8 cellular contexts compared by ENCODE assay signal in the genomic region with DNA sequence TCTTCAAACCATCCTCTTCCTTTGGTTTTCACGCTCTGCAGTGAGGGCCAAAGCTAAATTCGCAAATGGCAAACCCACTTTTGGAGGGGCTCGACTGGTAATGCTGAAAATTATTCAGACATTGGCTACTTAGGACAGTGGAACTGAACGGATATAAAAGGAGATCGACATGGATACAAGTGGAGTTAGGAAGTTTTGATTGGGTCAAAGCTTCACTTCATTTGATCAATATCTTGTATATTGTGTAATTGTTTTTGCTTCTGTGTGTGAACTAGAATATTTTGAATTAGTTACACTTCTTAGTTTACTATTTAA. TPM values are rescaled to one million over a fixed set of nuclear protein-coding genes. Genes with fewer than 3 reads are reported as not detected.
DNase-seq lines count a peak whose midpoint lies in the region; ATAC-seq and TF ChIP-seq lines count a peak whose summit lies in the region.

No MANE protein-coding gene starts in this region.

- no peaks in the 10 kb centered on the region for H3K79me2 ChIP-seq in GM23338 (replicated peaks; ENCODE audit: insufficient read depth)
- H3K79me2 ChIP-seq in SU-DHL-6 (ENCODE audit: insufficient read depth, low read length) = no peaks in the 10 kb centered on the region; the same call in 1 of the 2 replicates

- H3K4me3 ChIP-seq in GM23338 (peak overlapping the region; percentile 74), SU-DHL-6 (ENCODE audit: insufficient read depth, low read length, poor library complexity, severe bottlenecking) (peak overlapping the region; percentile 63), fibroblast of the aortic adventitia (ENCODE audit: low read depth, low read length) (peak overlapping the region; percentile 90), gastrocnemius medialis (peak overlapping the region; percentile 77 to 98 (median 86))

- peaks cover 9% of the 10 kb centered on the region; the same call in 2 of the 3 replicates for H3K4me1 Mint-ChIP-seq in GM23338

- ATAC-seq in GM23338 = no peak
- ATAC-seq in gastrocnemius medialis = peak in 1 of 2 donors; percentile 2
- no peak for ATAC-seq in GM21825 (IDR thresholded peaks at IDR 0.05; ENCODE audit: unreplicated experiment)
- ATAC-seq in HG02798 (IDR thresholded peaks at IDR 0.05; ENCODE audit: poor library complexity, unreplicated experiment) = no peak

- H3K27me3 ChIP-seq in GM23338 (ENCODE audit: insufficient read depth) (no peaks in the 10 kb centered on the region), SU-DHL-6 (ENCODE audit: low read length) (no peaks in the 10 kb centered on the region), gastrocnemius medialis (no peaks in the 10 kb centered on the region)

- H4K20me1 ChIP-seq in GM23338 (replicated peaks; ENCODE audit: insufficient read depth) (no peaks in the 10 kb centered on the region), SU-DHL-6 (ENCODE audit: low read depth, low read length) (0 out of 2 replicates have a peak, but pooled peaks cover 2% of the 10 kb centered on the region)

- no peak for TF ChIP-seq CTCF in GM23338 (conservative IDR thresholded peaks at IDR 0.05; ENCODE audit: low read depth in 2 of 2)
- no peak for TF ChIP-seq CTCF in SU-DHL-6 (IDR thresholded peaks at IDR 0.05; ENCODE audit: insufficient read depth, low read length, poor library complexity, severe bottlenecking)
- TF ChIP-seq CTCF in fibroblast of the aortic adventitia (IDR thresholded peaks at IDR 0.05; ENCODE audit: insufficient read depth, low read length) = no peak
- TF ChIP-seq CTCF in gastrocnemius medialis (IDR thresholded peaks at IDR 0.05 in 4 of 5, conservative IDR thresholded peaks at IDR 0.05 in 1 of 5) = no peak

- H3K4me2 ChIP-seq in GM23338 (peak overlapping the region; percentile 85), SU-DHL-6 (ENCODE audit: low read depth, low read length, poor library complexity, severe bottlenecking) (peak overlapping the region; percentile 65)

- H3K27ac ChIP-seq in GM23338 (ENCODE audit: low read depth) (no peak overlapping the region), SU-DHL-6 (ENCODE audit: low read depth, low read length) (no peak overlapping the region), gastrocnemius medialis (peak overlapping the region; percentile 89 to 99 (median 94))

- TF ChIP-seq POLR2A in gastrocnemius medialis (IDR thresholded peaks at IDR 0.05) = no peak

- H2AFZ ChIP-seq in GM23338 (peak overlapping the region; percentile 87), SU-DHL-6 (ENCODE audit: low read depth, low read length, severe bottlenecking) (peak overlapping the region; percentile 86)

- H3K36me3 ChIP-seq in GM23338 (ENCODE audit: insufficient read depth) (no peaks in the 10 kb centered on the region), SU-DHL-6 (ENCODE audit: low read length) (no peaks in the 10 kb centered on the region; the same call in 1 of the 2 replicates), gastrocnemius medialis (peaks cover 0 to 12% of the 10 kb centered on the region in 2 donors)

- intact Hi-C loops in gastrocnemius medialis (cut with DNase I; ENCODE audit: low total_unique reads) = loop anchor here (5.0 kb wide), 1 partner anchor 386 kb away; a partner anchor contains a TSS

- H3K9me3 ChIP-seq in SU-DHL-6 (ENCODE audit: insufficient read depth, low read length) = no peaks in the 10 kb centered on the region
- H3K9me3 ChIP-seq in gastrocnemius medialis = no peaks in the 10 kb centered on the region

- H3K9me3 Mint-ChIP-seq in GM23338 = no peaks in the 10 kb centered on the region

- peak overlapping the region; percentile 67 for H3K9ac ChIP-seq in SU-DHL-6 (ENCODE audit: low read length)

- no peak overlapping the region for H3K27ac Mint-ChIP-seq in GM23338

- in situ Hi-C loops in gastrocnemius medialis (cut with MboI; ENCODE audit: low sequenced_read_pairs in 4 of 4) = loop anchor here in 1 of 4 donors (25.0 kb wide), 1 partner anchor 186 kb away; no protein-coding TSS in a partner anchor

- peaks cover 7% of the 10 kb centered on the region for H3K27me3 Mint-ChIP-seq in GM23338 (ENCODE audit: insufficient read depth, low read depth, poor library complexity)

- H3K4me3 Mint-ChIP-seq in GM23338 = peak overlapping the region; percentile 74

- peaks cover 10% of the 10 kb centered on the region for H3K36me3 Mint-ChIP-seq in GM23338 (ENCODE audit: low read depth)

- H3K4me1 ChIP-seq in GM23338 (ENCODE audit: insufficient read depth) (peaks cover 8% of the 10 kb centered on the region; the same call in 1 of the 2 replicates), gastrocnemius medialis (peaks cover 11 to 13% of the 10 kb centered on the region in 2 donors)

- DNase-seq in GM23338 (ENCODE audit: low spot score) = no peak
- no peak for DNase-seq in fibroblast of the aortic adventitia (ENCODE audit: low read depth)
- no peak for DNase-seq in gastrocnemius medialis
- DNase-seq in middle frontal gyrus (ENCODE audit: extremely low spot score, low spot score) = no peak
- no peak for DNase-seq in T-helper 9 cell

- H3K9me2 ChIP-seq in GM23338 (ENCODE audit: insufficient read depth) (no peaks in the 10 kb centered on the region), SU-DHL-6 (replicated peaks; ENCODE audit: insufficient read depth, low read length) (no peaks in the 10 kb centered on the region)

- peaks cover 4% of the 10 kb centered on the region; the same call in 1 of the 2 replicates for H3F3A ChIP-seq in GM23338 (replicated peaks; ENCODE audit: low read depth)
- H3F3A ChIP-seq in SU-DHL-6 (ENCODE audit: insufficient read depth) = peaks cover 25% of the 10 kb centered on the region

TF ChIP-seq in GM23338, 12 proteins besides CTCF, POLR2A, EP300 and RAD21 (continues in another document):
- TF ChIP-seq EZH2 (IDR thresholded peaks at IDR 0.05; ENCODE audit: low read depth, unreplicated experiment) = no peak
- TF ChIP-seq JUNB (IDR thresholded peaks at IDR 0.05; ENCODE audit: unreplicated experiment) = no peak
- TF ChIP-seq, protein P1, sequence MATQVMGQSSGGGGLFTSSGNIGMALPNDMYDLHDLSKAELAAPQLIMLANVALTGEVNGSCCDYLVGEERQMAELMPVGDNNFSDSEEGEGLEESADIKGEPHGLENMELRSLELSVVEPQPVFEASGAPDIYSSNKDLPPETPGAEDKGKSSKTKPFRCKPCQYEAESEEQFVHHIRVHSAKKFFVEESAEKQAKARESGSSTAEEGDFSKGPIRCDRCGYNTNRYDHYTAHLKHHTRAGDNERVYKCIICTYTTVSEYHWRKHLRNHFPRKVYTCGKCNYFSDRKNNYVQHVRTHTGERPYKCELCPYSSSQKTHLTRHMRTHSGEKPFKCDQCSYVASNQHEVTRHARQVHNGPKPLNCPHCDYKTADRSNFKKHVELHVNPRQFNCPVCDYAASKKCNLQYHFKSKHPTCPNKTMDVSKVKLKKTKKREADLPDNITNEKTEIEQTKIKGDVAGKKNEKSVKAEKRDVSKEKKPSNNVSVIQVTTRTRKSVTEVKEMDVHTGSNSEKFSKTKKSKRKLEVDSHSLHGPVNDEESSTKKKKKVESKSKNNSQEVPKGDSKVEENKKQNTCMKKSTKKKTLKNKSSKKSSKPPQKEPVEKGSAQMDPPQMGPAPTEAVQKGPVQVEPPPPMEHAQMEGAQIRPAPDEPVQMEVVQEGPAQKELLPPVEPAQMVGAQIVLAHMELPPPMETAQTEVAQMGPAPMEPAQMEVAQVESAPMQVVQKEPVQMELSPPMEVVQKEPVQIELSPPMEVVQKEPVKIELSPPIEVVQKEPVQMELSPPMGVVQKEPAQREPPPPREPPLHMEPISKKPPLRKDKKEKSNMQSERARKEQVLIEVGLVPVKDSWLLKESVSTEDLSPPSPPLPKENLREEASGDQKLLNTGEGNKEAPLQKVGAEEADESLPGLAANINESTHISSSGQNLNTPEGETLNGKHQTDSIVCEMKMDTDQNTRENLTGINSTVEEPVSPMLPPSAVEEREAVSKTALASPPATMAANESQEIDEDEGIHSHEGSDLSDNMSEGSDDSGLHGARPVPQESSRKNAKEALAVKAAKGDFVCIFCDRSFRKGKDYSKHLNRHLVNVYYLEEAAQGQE (IDR thresholded peaks at IDR 0.05; ENCODE audit: unreplicated experiment) = no peak
- TF ChIP-seq NANOG (IDR thresholded peaks at IDR 0.05; ENCODE audit: borderline replicate concordance) = no peak
- TF ChIP-seq EZH2phosphoT487 (IDR thresholded peaks at IDR 0.05; ENCODE audit: unreplicated experiment) = no peak
- TF ChIP-seq ZNF331 (CRISPR knock-in tag; IDR thresholded peaks at IDR 0.05; ENCODE audit: low read depth) = no peak
- TF ChIP-seq CREB1 (CRISPR knock-in tag; IDR thresholded peaks at IDR 0.05; ENCODE audit: low read depth) = no peak
- TF ChIP-seq ZNF114 (CRISPR knock-in tag; IDR thresholded peaks at IDR 0.05) = no peak
- no peak for TF ChIP-seq STAT1 (IDR thresholded peaks at IDR 0.05; ENCODE audit: unreplicated experiment)

RNA-seq across cellular contexts. Expression of a gene that starts 1.2 kb away (rescaled TPM):
- total RNA-seq in GM23338 (2014; rRNA removed; shearing (Covaris generic)) = 12.1 and 15.6 TPM in 2 replicates
- polyA plus RNA-seq in GM23338 (2016; fragmentation: Nextera tagmentation; extraction: Ambion mirVana) = 3.7 and 4.0 TPM in 2 replicates
- total RNA-seq in fibroblast of the aortic adventitia (ENCODE audit: low replicate concordance) (12.0 and 28.9 TPM in 2 replicates), gastrocnemius medialis (10 to 100 TPM; 22.7 to 37.3 (median 27.5) TPM)

Comparison
In these comparisons a context has a peak if more than half of its experiments do, and no peak if none do; other contexts are left out.
1. H3K27ac ChIP-seq: peak in gastrocnemius medialis (4 of 4); none in GM23338 (single experiment) and SU-DHL-6 (single experiment).
2. Peak in every context shown above with its lines, with median percentiles within 50 percentile points of each other: H3K4me3 ChIP-seq.